ENCODE assay signal across 1 cellular context in the genomic region with DNA sequence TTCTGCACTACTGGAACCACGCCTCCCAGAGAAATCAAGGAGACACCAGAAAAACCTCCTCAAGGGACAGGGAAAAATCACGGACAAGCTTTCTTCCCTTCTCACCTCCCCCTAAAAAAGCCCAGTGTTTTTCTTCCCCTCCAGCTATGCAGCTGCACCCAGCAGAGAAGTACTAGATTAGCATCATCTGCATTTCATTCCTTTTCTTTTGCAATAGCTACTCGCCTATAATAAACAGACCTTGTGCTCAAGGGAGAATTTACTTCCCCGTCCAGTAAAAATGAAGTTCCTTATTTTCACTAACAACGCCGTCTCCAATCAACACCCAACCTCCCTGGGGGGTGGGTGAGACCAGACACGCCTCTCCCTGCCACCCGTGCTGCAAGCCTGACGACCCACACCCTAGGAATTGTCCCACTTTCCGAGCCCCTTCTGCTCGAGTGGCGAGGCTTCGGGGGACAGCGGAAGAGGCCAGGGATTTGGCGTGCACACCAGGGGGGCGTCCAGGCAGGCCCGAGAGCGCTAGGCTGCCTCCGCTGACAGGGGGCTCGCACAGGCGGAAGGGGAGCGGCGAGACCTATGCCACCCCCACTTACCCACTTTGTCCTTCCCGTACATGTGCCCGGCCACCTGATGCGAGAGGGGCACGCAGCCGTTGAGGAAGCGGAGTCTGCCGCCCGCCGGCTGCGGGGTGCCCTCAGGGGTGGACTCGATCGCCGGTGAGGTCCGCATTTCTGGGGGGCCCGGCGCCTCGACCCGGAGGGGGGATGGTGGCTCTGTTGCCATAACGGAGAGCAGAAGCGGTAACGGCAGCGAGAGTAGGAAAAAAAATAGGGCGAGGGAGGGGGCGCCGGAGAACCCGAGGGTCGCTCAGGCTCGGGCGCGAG.
TF ChIP-seq lines count a peak whose summit lies in the region.

No MANE protein-coding gene starts in this region.

TF ChIP-seq in HCT116, 20 proteins besides CTCF, POLR2A, EP300 and RAD21 (continued from another document):
- TF ChIP-seq, protein P1, sequence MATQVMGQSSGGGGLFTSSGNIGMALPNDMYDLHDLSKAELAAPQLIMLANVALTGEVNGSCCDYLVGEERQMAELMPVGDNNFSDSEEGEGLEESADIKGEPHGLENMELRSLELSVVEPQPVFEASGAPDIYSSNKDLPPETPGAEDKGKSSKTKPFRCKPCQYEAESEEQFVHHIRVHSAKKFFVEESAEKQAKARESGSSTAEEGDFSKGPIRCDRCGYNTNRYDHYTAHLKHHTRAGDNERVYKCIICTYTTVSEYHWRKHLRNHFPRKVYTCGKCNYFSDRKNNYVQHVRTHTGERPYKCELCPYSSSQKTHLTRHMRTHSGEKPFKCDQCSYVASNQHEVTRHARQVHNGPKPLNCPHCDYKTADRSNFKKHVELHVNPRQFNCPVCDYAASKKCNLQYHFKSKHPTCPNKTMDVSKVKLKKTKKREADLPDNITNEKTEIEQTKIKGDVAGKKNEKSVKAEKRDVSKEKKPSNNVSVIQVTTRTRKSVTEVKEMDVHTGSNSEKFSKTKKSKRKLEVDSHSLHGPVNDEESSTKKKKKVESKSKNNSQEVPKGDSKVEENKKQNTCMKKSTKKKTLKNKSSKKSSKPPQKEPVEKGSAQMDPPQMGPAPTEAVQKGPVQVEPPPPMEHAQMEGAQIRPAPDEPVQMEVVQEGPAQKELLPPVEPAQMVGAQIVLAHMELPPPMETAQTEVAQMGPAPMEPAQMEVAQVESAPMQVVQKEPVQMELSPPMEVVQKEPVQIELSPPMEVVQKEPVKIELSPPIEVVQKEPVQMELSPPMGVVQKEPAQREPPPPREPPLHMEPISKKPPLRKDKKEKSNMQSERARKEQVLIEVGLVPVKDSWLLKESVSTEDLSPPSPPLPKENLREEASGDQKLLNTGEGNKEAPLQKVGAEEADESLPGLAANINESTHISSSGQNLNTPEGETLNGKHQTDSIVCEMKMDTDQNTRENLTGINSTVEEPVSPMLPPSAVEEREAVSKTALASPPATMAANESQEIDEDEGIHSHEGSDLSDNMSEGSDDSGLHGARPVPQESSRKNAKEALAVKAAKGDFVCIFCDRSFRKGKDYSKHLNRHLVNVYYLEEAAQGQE (IDR thresholded peaks at IDR 0.05; ENCODE audit: low read depth): no peak
- TF ChIP-seq, protein P2, sequence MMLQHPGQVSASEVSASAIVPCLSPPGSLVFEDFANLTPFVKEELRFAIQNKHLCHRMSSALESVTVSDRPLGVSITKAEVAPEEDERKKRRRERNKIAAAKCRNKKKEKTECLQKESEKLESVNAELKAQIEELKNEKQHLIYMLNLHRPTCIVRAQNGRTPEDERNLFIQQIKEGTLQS (IDR thresholded peaks at IDR 0.05): no peak
- TF ChIP-seq SP1 (IDR thresholded peaks at IDR 0.05; ENCODE audit: low read depth): no peak
- no peak for TF ChIP-seq TCF7L2 (IDR thresholded peaks at IDR 0.05; ENCODE audit: borderline replicate concordance, extremely low read depth, insufficient read depth, insufficient read length)
